Comparison of ENCODE assay signal across 9 cellular contexts in the genomic region with DNA sequence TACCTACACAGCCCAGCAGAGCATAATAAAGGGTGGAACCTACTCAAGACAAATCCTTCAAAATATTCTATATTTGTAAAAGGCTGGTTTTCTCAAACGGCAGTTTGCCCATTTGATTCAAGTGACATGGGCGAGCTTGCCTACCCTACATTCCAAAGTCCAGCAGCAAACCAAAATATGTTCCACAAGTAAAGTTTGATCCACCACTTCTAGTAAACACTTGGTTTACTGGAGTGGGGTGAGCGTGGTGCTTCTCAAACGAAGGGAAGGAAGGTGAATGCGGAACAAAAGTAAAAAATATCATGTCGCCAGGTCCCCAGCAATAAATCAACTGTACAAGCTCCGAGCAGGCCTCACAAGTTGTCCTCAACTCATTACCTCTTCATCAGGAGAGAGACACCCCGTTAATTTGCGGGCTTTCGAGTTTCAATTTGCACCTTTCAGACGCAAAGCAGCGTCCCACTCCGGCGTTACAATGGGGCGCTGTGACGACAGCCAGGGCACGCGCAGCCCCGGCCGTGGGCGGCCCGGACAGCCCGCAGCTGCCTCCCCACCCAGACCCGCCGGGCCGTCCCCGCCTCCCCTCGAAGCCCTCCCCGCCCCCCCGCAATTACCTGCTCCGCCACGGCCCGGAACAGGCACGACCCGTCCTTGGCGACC. TPM values are rescaled to one million over a fixed set of nuclear protein-coding genes. Genes with fewer than 3 reads are reported as not detected.
DNase-seq lines count a peak whose midpoint lies in the region; ATAC-seq, FAIRE-seq and TF ChIP-seq lines count a peak whose summit lies in the region.
"Had no signal": no experiment of that assay in that cellular context is flagged by ENCODE, and none has a peak within 500 bp of the region (broad histone marks: within the 10 kb centered on the region; RNA-seq: fewer than 3 reads in every experiment).

No MANE protein-coding gene starts in this region.

- peak overlapping the region; percentile 4 for H2AFZ ChIP-seq in SU-DHL-6 (ENCODE audit: low read depth, low read length, severe bottlenecking)

- peak overlapping the region; percentile 75 for H3K4me2 ChIP-seq in SU-DHL-6 (ENCODE audit: low read depth, low read length, poor library complexity, severe bottlenecking)

- TF ChIP-seq CTCF in SU-DHL-6 (IDR thresholded peaks at IDR 0.05; ENCODE audit: insufficient read depth, low read length, poor library complexity, severe bottlenecking), result no peak
- no peak for TF ChIP-seq CTCF in left ventricle myocardium inferior (IDR thresholded peaks at IDR 0.05; ENCODE audit: borderline replicate concordance)
- TF ChIP-seq CTCF in psoas muscle (IDR thresholded peaks at IDR 0.05), result no peak

- no peaks in the 10 kb centered on the region for H3K9me2 ChIP-seq in SU-DHL-6 (replicated peaks; ENCODE audit: insufficient read depth, low read length)

- H3K36me3 ChIP-seq in CD4-positive, CD25-positive, alpha-beta regulatory T cell (ENCODE audit: control insufficient read depth, insufficient read depth, low read length), result no peaks in the 10 kb centered on the region
- H3K36me3 ChIP-seq in SU-DHL-6 (ENCODE audit: low read length) (0 out of 2 replicates have a peak, but pooled peaks cover 6% of the 10 kb centered on the region), left ventricle myocardium inferior (no peaks in the 10 kb centered on the region), psoas muscle (ENCODE audit: insufficient read depth in 1 of 2, low read depth in 1 of 2) (no peaks in the 10 kb centered on the region)

- peaks cover 7% of the 10 kb centered on the region for H3K36me3 Mint-ChIP-seq in CD4-positive, CD25-positive, alpha-beta regulatory T cell

- no peaks in the 10 kb centered on the region for H3K9me3 ChIP-seq in CD4-positive, CD25-positive, alpha-beta regulatory T cell (ENCODE audit: control insufficient read depth in 2 of 2, low read length in 2 of 2)
- H3K9me3 ChIP-seq in SU-DHL-6 (ENCODE audit: insufficient read depth, low read length), result no peaks in the 10 kb centered on the region
- no peaks in the 10 kb centered on the region for H3K9me3 ChIP-seq in left ventricle myocardium inferior (replicated peaks)
- H3K9me3 ChIP-seq in psoas muscle, result no peaks in the 10 kb centered on the region

- no peaks in the 10 kb centered on the region for H3K27me3 ChIP-seq in CD4-positive, CD25-positive, alpha-beta regulatory T cell (ENCODE audit: control insufficient read depth, insufficient read depth, low read length)
- H3K27me3 ChIP-seq in SU-DHL-6 (ENCODE audit: low read length) (no peaks in the 10 kb centered on the region), left ventricle myocardium inferior (ENCODE audit: low read depth) (no peaks in the 10 kb centered on the region), psoas muscle (ENCODE audit: insufficient read depth in 3 of 3, low read length in 2 of 3) (no peaks in the 10 kb centered on the region)

- H3K4me1 Mint-ChIP-seq in CD4-positive, CD25-positive, alpha-beta regulatory T cell, result peaks cover 28 to 52% (median 36%) of the 10 kb centered on the region in 4 donors

- intact Hi-C loops in left ventricle myocardium inferior (cut with micrococcal nuclease), result no loop called here
- intact Hi-C loops in psoas muscle (cut with DNase I), result loop anchor here in 1 of 2 donors (10.0 kb wide), 1 partner anchor 1995 kb away; the partner anchor contains the start of gene USP38

- peak; percentile 72 to 92 (median 81) for DNase-seq in CD4-positive, CD25-positive, alpha-beta regulatory T cell
- DNase-seq in left ventricle myocardium inferior (peak; percentile 80), psoas muscle (peak; percentile 76 to 81), urothelium cell line (ENCODE audit: low spot score) (peak; percentile 65)

- peak overlapping the region; percentile 88 to 96 (median 94) for H3K27ac Mint-ChIP-seq in CD4-positive, CD25-positive, alpha-beta regulatory T cell

- H3K27me3 Mint-ChIP-seq in CD4-positive, CD25-positive, alpha-beta regulatory T cell, result no peaks in the 10 kb centered on the region

- H4K20me1 ChIP-seq in SU-DHL-6 (ENCODE audit: low read depth, low read length), result no peaks in the 10 kb centered on the region

- peak overlapping the region; percentile 98 for H3K4me3 ChIP-seq in CD4-positive, CD25-positive, alpha-beta regulatory T cell (ENCODE audit: low read depth, low read length)
- H3K4me3 ChIP-seq in SU-DHL-6 (ENCODE audit: insufficient read depth, low read length, poor library complexity, severe bottlenecking) (peak overlapping the region; percentile 88), left ventricle myocardium inferior (peak overlapping the region; percentile 90), psoas muscle (peak overlapping the region; percentile 83)

- H3F3A ChIP-seq in SU-DHL-6 (ENCODE audit: insufficient read depth), result peaks cover 9% of the 10 kb centered on the region

- 0 to 1% (median 0%) methylated on average over 28 to 36 of the region's 36 CpGs for WGBS in adipose tissue, 3 donors
- 0 to 1% (median 0%) methylated on average over 27 to 36 of the region's 36 CpGs for WGBS in psoas muscle, 3 donors

- FAIRE-seq in urothelium cell line (lab: Jason Lieb, UNC), result no peak
- FAIRE-seq: islet of Langerhans had no signal

- peak; percentile 37 to 42 for ATAC-seq in CD4-positive, CD25-positive, alpha-beta regulatory T cell (ENCODE audit: low read depth in 2 of 2)
- ATAC-seq in GM19372 (IDR thresholded peaks at IDR 0.05; ENCODE audit: low read depth, unreplicated experiment) (peak; percentile 39), HG03520 (IDR thresholded peaks at IDR 0.05; ENCODE audit: unreplicated experiment) (peak; percentile 38), psoas muscle (peak; percentile 22 to 43 (median 30))

- peak overlapping the region; percentile 93 to 99 (median 96) for H3K4me3 Mint-ChIP-seq in CD4-positive, CD25-positive, alpha-beta regulatory T cell

- no peaks in the 10 kb centered on the region for H3K9me3 Mint-ChIP-seq in CD4-positive, CD25-positive, alpha-beta regulatory T cell

- H3K4me1 ChIP-seq in CD4-positive, CD25-positive, alpha-beta regulatory T cell (ENCODE audit: control insufficient read depth, insufficient read depth, low read length, poor library complexity, severe bottlenecking), result peaks cover 35% of the 10 kb centered on the region
- H3K4me1 ChIP-seq in left ventricle myocardium inferior (peaks cover 62% of the 10 kb centered on the region), psoas muscle (peaks cover 47% of the 10 kb centered on the region)

- H3K79me2 ChIP-seq in SU-DHL-6 (ENCODE audit: insufficient read depth, low read length), result peaks cover 52% of the 10 kb centered on the region

- H3K27ac ChIP-seq in CD4-positive, CD25-positive, alpha-beta regulatory T cell (ENCODE audit: insufficient read depth, low read length, poor library complexity, severe bottlenecking), result peak overlapping the region; percentile 95
- H3K27ac ChIP-seq in SU-DHL-6 (ENCODE audit: low read depth, low read length), result peak overlapping the region; percentile 91
- peak overlapping the region; percentile 66 for H3K27ac ChIP-seq in adipose tissue (ENCODE audit: low read depth, low read length)
- H3K27ac ChIP-seq in left ventricle myocardium inferior (replicated peaks), result peak overlapping the region; percentile 99
- peak overlapping the region; percentile 97 for H3K27ac ChIP-seq in psoas muscle

- H3K9ac ChIP-seq in SU-DHL-6 (ENCODE audit: low read length), result peak overlapping the region; percentile 82

RNA-seq across cellular contexts. Expression of gene OTUD4, which starts 1.1 kb away (rescaled TPM):
- total RNA-seq in CD4-positive, CD25-positive, alpha-beta regulatory T cell, result 74.9 TPM
- polyA plus RNA-seq in CD4-positive, CD25-positive, alpha-beta regulatory T cell, result 10 to 100 TPM; 10.6 to 13.1 (median 12.6) TPM
- 10 to 100 TPM in 1 of 3 donors, 1 to 10 TPM in 2; 5.3 to 17.4 (median 5.8) TPM for polyA plus RNA-seq in adipose tissue
- total RNA-seq in left ventricle myocardium inferior, result 37.6 TPM
- 10 to 100 TPM; 51.6 to 88.0 (median 56.5) TPM for total RNA-seq in psoas muscle
- polyA plus RNA-seq in psoas muscle, result 10 to 100 TPM; 20.5 to 62.6 (median 22.7) TPM

Comparison
In these comparisons a context has a peak if more than half of its experiments do, and no peak if none do; other contexts are left out.
1. Peak in every context shown above with its lines: DNase-seq, ATAC-seq, H3K4me3 ChIP-seq and H3K27ac ChIP-seq.